Comparison of ENCODE assay signal across 30 cellular contexts in the genomic region with DNA sequence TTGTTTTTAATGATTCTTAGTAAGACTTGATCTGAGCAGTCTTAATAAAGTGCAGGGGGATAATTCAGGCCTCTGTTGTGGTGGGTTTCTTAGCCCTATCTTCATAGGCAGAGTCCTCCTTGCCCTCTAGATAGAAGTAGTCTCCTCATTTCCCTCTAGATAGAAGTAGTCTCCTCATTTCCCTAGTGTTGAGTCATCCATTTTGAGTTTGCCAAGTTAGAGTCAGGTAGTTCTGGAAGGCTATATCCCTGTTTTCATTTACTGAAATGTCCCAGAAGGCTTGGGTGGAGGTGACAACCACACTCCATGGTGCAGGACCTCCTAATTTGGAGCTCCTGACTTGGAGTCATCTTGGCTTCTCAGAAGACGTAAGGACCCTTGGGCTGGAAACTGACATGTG.
"Had no signal": no experiment of that assay in that cellular context is flagged by ENCODE, and none has a peak within 500 bp of the region (broad histone marks: within the 10 kb centered on the region; RNA-seq: fewer than 3 reads in every experiment).

No MANE protein-coding gene starts in this region.

- H3K27ac ChIP-seq: brain microvascular endothelial cell, cardiac muscle cell, colonic mucosa, heart left ventricle had no signal

- H3K4me1 ChIP-seq: colonic mucosa, heart left ventricle had no signal

- H3K4me3 ChIP-seq: cardiac muscle cell, colonic mucosa, esophagus squamous epithelium, heart left ventricle had no signal

- H3K27me3 ChIP-seq: brain microvascular endothelial cell, cardiac muscle cell, colonic mucosa, esophagus squamous epithelium, heart left ventricle had no signal

- DNase-seq: activated CD4-positive, alpha-beta T cell treated with anti-CD3 and anti-CD28 coated beads for 36 hours; activated CD4-positive, alpha-beta T cell treated with anti-CD3 and anti-CD28 coated beads, Interleukin-2, amount 50 U/mL, for 1 hour; activated CD4-positive, alpha-beta T cell treated with anti-CD3 and anti-CD28 coated beads, Interleukin-2, amount 50 U/mL, for 48 hours; activated CD4-positive, CD25-positive, alpha-beta regulatory T cell; activated CD4-positive, CD25-positive, alpha-beta regulatory T cell treated with anti-CD3 and anti-CD28 coated beads, Interleukin-2, amount 50 U/mL, for 72 hours; activated CD8-positive, alpha-beta memory T cell treated with anti-CD3 and anti-CD28 coated beads for 24 hours; activated CD8-positive, alpha-beta T cell treated with anti-CD3 and anti-CD28 coated beads for 36 hours; activated effector memory CD4-positive, alpha-beta T cell treated with Interleukin-2 at 50 U/mL for 16 hours; activated gamma-delta T cell treated with Interleukin-2 at 50 U/mL for 16 hours; activated naive CD4-positive, alpha-beta T cell treated with anti-CD3 and anti-CD28 coated beads, Interleukin-2, amount 50 U/mL, for 16 hours; activated naive CD4-positive, alpha-beta T cell treated with Interleukin-2 at 50 U/mL for 16 hours; activated T-cell treated with anti-CD3 and anti-CD28 coated beads, Interleukin-2, amount 50 U/mL, for 4 hours; amniotic stem cell; anterior cingulate cortex; brain microvascular endothelial cell; central memory CD4-positive, alpha-beta T cell; cerebellar nuclear complex; colonic mucosa; effector CD8-positive, alpha-beta T cell; erythroblast; esophagus squamous epithelium; glutamatergic neuron; heart left ventricle; T-helper 2 cell had no signal

- ATAC-seq: activated CD4-positive, alpha-beta T cell treated with anti-CD3 and anti-CD28 coated beads for 36 hours; activated CD8-positive, alpha-beta T cell treated with anti-CD3 and anti-CD28 coated beads for 36 hours; activated T-cell treated with anti-CD3 and anti-CD28 coated beads, Interleukin-2, amount 50 U/mL, for 4 hours; activated T-helper 17 cell treated with anti-CD3 and anti-CD28 coated beads, Interleukin-2, amount 50 U/mL, for 72 hours; heart left ventricle had no signal

- H3K36me3 ChIP-seq: brain microvascular endothelial cell, cardiac muscle cell, colonic mucosa, esophagus squamous epithelium, heart left ventricle had no signal

- H3K9me3 ChIP-seq: colonic mucosa, esophagus squamous epithelium had no signal

- FAIRE-seq: astrocyte, endometrium, endothelial cell of umbilical vein, frontal cortex had no signal
